1 cellular context compared by ENCODE assay signal in the genomic region with DNA sequence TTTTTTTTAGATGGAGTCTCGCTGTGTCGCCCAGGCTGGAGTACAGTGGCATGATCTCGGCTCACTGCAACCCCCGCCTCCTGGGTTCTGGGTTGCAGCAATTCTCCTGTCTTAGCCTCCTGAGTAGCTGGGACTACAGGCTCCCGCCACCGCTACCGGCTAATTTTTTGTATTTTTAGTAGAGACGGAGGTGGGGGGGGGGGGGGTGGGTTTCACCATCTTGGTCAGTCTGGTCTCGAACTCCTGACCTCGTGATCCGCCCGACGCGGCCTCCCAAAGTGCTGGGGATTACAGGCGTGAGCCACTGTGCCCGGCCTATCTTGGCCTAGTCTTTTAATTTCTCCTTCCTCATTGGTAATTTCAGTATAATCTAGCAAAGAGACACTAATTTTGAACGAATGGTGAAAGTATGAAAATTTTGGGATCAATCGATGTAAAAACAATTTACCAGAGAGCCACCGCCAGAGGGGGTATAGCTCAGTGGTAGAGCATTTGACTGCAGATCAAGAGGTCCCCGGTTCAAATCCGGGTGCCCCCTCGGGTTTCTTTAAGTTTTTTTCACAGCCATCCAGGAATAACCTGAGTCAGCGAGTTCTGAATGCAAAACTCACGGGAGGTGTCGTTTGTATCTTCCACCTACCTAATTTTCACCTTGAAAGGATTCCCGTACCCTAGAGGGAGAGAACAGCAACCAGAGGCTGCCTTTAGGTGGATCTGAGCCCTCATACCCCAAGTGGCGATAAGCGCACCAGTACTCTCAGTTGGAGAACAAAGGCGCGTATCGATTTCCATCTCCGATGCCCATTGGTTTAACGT.
TF ChIP-seq lines count a peak whose summit lies in the region.

No MANE protein-coding gene starts in this region.

TF ChIP-seq in HepG2, 621 proteins besides CTCF, POLR2A, EP300 and RAD21 (continued from another document and continues in another):
- TF ChIP-seq ARID2 (CRISPR knock-in tag; IDR thresholded peaks at IDR 0.05; ENCODE audit: borderline replicate concordance) (no peak), SMARCE1 (IDR thresholded peaks at IDR 0.05; ENCODE audit: borderline replicate concordance) (no peak), ZNF3 (CRISPR knock-in tag; IDR thresholded peaks at IDR 0.05) (peak; percentile 39; the same call in 1 of the 2 replicates), ZNF883 (CRISPR knock-in tag; IDR thresholded peaks at IDR 0.05; ENCODE audit: not compliant biosample characterization) (no peak), ZNF460 (CRISPR knock-in tag; IDR thresholded peaks at IDR 0.05; ENCODE audit: borderline replicate concordance) (no peak), MXI1 (IDR thresholded peaks at IDR 0.05; ENCODE audit: borderline replicate concordance, low read depth, low read length) (no peak; the same call in 2 of the 3 replicates), WIZ (CRISPR knock-in tag; IDR thresholded peaks at IDR 0.05) (no peak), LCORL (IDR thresholded peaks at IDR 0.05) (peak; percentile 49; the same call in 1 of the 2 replicates), LCORL (CRISPR knock-in tag; IDR thresholded peaks at IDR 0.05) (peak; percentile 60), ZNF468 (CRISPR knock-in tag; IDR thresholded peaks at IDR 0.05) (no peak), KDM6A (CRISPR knock-in tag; IDR thresholded peaks at IDR 0.05; ENCODE audit: low read depth) (no peak), ZNF546 (CRISPR knock-in tag; conservative IDR thresholded peaks at IDR 0.05) (0 out of 2 replicates have a peak, but pooled peaks have one; percentile 25), ZEB1 (IDR thresholded peaks at IDR 0.05; ENCODE audit: insufficient replicate concordance, low read depth) (peak; percentile 55), SMAD1 (CRISPR knock-in tag; IDR thresholded peaks at IDR 0.05; ENCODE audit: borderline replicate concordance, low read depth) (no peak), ATRX (CRISPR knock-in tag; IDR thresholded peaks at IDR 0.05; ENCODE audit: borderline replicate concordance) (no peak), DPF2 (CRISPR knock-in tag; IDR thresholded peaks at IDR 0.05; ENCODE audit: borderline replicate concordance, low read depth) (no peak), ZFP62 (CRISPR knock-in tag; IDR thresholded peaks at IDR 0.05) (no peak), AGO2 (optimal IDR thresholded peaks at IDR 0.05; ENCODE audit: low read depth, low read length) (no peak), ZNF737 (CRISPR knock-in tag; IDR thresholded peaks at IDR 0.05; ENCODE audit: borderline replicate concordance) (no peak), FOXK2 (IDR thresholded peaks at IDR 0.05) (no peak), TGIF2 (CRISPR knock-in tag; IDR thresholded peaks at IDR 0.05) (no peak), TAF15 (IDR thresholded peaks at IDR 0.05; ENCODE audit: low read depth, low read length, poor library complexity, severe bottlenecking) (no peak), ZNF234 (CRISPR knock-in tag; conservative IDR thresholded peaks at IDR 0.05) (no peak), NAIF1 (CRISPR knock-in tag; IDR thresholded peaks at IDR 0.05; ENCODE audit: borderline replicate concordance) (no peak; the same call in 1 of the 2 replicates), SATB2 (CRISPR knock-in tag; IDR thresholded peaks at IDR 0.05) (peak; percentile 43; the same call in 1 of the 2 replicates), ZIK1 (CRISPR knock-in tag; IDR thresholded peaks at IDR 0.05; ENCODE audit: borderline replicate concordance, low read depth) (no peak), CENPX (CRISPR knock-in tag; IDR thresholded peaks at IDR 0.05) (no peak), ZFP36 (IDR thresholded peaks at IDR 0.05; ENCODE audit: borderline replicate concordance, low read depth, low read length, partially characterized antibody) (no peak), ZNF260 (CRISPR knock-in tag; IDR thresholded peaks at IDR 0.05; ENCODE audit: borderline replicate concordance, low read depth) (no peak)
- TF ChIP-seq, protein P1, sequence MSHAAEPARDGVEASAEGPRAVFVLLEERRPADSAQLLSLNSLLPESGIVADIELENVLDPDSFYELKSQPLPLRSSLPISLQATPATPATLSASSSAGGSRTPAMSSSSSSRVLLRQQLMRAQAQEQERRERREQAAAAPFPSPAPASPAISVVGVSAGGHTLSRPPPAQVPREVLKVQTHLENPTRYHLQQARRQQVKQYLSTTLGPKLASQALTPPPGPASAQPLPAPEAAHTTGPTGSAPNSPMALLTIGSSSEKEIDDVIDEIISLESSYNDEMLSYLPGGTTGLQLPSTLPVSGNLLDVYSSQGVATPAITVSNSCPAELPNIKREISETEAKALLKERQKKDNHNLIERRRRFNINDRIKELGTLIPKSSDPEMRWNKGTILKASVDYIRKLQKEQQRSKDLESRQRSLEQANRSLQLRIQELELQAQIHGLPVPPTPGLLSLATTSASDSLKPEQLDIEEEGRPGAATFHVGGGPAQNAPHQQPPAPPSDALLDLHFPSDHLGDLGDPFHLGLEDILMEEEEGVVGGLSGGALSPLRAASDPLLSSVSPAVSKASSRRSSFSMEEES (CRISPR knock-in tag; IDR thresholded peaks at IDR 0.05): no peak
- TF ChIP-seq, protein P2, sequence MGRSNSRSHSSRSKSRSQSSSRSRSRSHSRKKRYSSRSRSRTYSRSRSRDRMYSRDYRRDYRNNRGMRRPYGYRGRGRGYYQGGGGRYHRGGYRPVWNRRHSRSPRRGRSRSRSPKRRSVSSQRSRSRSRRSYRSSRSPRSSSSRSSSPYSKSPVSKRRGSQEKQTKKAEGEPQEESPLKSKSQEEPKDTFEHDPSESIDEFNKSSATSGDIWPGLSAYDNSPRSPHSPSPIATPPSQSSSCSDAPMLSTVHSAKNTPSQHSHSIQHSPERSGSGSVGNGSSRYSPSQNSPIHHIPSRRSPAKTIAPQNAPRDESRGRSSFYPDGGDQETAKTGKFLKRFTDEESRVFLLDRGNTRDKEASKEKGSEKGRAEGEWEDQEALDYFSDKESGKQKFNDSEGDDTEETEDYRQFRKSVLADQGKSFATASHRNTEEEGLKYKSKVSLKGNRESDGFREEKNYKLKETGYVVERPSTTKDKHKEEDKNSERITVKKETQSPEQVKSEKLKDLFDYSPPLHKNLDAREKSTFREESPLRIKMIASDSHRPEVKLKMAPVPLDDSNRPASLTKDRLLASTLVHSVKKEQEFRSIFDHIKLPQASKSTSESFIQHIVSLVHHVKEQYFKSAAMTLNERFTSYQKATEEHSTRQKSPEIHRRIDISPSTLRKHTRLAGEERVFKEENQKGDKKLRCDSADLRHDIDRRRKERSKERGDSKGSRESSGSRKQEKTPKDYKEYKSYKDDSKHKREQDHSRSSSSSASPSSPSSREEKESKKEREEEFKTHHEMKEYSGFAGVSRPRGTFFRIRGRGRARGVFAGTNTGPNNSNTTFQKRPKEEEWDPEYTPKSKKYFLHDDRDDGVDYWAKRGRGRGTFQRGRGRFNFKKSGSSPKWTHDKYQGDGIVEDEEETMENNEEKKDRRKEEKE (IDR thresholded peaks at IDR 0.05): no peak
- TF ChIP-seq, protein P3, sequence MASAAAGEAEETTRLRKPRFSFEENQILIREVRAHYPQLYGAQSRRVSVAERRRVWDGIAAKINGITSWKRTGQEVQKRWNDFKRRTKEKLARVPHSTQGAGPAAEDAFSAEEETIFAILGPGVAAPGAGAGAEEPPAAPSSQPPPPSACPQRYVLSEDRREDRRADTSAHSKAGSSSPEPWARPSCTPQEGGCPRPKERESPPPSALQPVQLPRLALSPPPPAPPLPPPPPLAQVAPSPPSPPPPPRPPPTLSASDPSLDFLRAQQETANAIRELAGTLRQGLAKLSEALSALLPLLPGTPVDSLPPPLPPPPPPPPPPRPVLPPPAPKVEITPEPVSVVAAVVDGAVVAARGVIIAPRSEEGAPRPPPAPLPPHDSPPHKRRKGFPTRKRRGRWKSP (CRISPR knock-in tag; IDR thresholded peaks at IDR 0.05): peak; percentile 28; the same call in 1 of the 2 replicates
- TF ChIP-seq, protein P4, sequence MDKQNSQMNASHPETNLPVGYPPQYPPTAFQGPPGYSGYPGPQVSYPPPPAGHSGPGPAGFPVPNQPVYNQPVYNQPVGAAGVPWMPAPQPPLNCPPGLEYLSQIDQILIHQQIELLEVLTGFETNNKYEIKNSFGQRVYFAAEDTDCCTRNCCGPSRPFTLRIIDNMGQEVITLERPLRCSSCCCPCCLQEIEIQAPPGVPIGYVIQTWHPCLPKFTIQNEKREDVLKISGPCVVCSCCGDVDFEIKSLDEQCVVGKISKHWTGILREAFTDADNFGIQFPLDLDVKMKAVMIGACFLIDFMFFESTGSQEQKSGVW (CRISPR knock-in tag; IDR thresholded peaks at IDR 0.05; ENCODE audit: borderline replicate concordance): no peak
- TF ChIP-seq, protein P5, sequence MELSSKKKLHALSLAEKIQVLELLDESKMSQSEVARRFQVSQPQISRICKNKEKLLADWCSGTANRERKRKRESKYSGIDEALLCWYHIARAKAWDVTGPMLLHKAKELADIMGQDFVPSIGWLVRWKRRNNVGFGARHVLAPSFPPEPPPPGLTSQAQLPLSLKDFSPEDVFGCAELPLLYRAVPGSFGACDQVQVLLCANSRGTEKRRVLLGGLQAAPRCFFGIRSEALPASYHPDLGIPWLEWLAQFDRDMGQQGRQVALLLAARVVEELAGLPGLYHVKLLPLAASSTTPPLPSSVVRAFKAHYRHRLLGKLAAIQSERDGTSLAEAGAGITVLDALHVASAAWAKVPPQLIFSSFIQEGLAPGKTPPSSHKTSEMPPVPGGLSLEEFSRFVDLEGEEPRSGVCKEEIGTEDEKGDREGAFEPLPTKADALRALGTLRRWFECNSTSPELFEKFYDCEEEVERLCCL (CRISPR knock-in tag; IDR thresholded peaks at IDR 0.05; ENCODE audit: borderline replicate concordance): no peak
- TF ChIP-seq, protein P6, sequence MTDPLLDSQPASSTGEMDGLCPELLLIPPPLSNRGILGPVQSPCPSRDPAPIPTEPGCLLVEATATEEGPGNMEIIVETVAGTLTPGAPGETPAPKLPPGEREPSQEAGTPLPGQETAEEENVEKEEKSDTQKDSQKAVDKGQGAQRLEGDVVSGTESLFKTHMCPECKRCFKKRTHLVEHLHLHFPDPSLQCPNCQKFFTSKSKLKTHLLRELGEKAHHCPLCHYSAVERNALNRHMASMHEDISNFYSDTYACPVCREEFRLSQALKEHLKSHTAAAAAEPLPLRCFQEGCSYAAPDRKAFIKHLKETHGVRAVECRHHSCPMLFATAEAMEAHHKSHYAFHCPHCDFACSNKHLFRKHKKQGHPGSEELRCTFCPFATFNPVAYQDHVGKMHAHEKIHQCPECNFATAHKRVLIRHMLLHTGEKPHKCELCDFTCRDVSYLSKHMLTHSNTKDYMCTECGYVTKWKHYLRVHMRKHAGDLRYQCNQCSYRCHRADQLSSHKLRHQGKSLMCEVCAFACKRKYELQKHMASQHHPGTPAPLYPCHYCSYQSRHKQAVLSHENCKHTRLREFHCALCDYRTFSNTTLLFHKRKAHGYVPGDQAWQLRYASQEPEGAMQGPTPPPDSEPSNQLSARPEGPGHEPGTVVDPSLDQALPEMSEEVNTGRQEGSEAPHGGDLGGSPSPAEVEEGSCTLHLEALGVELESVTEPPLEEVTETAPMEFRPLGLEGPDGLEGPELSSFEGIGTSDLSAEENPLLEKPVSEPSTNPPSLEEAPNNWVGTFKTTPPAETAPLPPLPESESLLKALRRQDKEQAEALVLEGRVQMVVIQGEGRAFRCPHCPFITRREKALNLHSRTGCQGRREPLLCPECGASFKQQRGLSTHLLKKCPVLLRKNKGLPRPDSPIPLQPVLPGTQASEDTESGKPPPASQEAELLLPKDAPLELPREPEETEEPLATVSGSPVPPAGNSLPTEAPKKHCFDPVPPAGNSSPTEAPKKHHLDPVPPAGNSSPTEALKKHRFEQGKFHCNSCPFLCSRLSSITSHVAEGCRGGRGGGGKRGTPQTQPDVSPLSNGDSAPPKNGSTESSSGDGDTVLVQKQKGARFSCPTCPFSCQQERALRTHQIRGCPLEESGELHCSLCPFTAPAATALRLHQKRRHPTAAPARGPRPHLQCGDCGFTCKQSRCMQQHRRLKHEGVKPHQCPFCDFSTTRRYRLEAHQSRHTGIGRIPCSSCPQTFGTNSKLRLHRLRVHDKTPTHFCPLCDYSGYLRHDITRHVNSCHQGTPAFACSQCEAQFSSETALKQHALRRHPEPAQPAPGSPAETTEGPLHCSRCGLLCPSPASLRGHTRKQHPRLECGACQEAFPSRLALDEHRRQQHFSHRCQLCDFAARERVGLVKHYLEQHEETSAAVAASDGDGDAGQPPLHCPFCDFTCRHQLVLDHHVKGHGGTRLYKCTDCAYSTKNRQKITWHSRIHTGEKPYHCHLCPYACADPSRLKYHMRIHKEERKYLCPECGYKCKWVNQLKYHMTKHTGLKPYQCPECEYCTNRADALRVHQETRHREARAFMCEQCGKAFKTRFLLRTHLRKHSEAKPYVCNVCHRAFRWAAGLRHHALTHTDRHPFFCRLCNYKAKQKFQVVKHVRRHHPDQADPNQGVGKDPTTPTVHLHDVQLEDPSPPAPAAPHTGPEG (CRISPR knock-in tag; IDR thresholded peaks at IDR 0.05): 0 out of 2 replicates have a peak, but pooled peaks have one; percentile 46
- TF ChIP-seq, protein P7, sequence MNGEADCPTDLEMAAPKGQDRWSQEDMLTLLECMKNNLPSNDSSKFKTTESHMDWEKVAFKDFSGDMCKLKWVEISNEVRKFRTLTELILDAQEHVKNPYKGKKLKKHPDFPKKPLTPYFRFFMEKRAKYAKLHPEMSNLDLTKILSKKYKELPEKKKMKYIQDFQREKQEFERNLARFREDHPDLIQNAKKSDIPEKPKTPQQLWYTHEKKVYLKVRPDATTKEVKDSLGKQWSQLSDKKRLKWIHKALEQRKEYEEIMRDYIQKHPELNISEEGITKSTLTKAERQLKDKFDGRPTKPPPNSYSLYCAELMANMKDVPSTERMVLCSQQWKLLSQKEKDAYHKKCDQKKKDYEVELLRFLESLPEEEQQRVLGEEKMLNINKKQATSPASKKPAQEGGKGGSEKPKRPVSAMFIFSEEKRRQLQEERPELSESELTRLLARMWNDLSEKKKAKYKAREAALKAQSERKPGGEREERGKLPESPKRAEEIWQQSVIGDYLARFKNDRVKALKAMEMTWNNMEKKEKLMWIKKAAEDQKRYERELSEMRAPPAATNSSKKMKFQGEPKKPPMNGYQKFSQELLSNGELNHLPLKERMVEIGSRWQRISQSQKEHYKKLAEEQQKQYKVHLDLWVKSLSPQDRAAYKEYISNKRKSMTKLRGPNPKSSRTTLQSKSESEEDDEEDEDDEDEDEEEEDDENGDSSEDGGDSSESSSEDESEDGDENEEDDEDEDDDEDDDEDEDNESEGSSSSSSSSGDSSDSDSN (CRISPR knock-in tag; IDR thresholded peaks at IDR 0.05): peak; percentile 43; the same call in 1 of the 2 replicates
- TF ChIP-seq, protein P8, sequence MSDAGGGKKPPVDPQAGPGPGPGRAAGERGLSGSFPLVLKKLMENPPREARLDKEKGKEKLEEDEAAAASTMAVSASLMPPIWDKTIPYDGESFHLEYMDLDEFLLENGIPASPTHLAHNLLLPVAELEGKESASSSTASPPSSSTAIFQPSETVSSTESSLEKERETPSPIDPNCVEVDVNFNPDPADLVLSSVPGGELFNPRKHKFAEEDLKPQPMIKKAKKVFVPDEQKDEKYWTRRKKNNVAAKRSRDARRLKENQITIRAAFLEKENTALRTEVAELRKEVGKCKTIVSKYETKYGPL (CRISPR knock-in tag; IDR thresholded peaks at IDR 0.05): 0 out of 2 replicates have a peak, but pooled peaks have one; percentile 12
- TF ChIP-seq, protein P9, sequence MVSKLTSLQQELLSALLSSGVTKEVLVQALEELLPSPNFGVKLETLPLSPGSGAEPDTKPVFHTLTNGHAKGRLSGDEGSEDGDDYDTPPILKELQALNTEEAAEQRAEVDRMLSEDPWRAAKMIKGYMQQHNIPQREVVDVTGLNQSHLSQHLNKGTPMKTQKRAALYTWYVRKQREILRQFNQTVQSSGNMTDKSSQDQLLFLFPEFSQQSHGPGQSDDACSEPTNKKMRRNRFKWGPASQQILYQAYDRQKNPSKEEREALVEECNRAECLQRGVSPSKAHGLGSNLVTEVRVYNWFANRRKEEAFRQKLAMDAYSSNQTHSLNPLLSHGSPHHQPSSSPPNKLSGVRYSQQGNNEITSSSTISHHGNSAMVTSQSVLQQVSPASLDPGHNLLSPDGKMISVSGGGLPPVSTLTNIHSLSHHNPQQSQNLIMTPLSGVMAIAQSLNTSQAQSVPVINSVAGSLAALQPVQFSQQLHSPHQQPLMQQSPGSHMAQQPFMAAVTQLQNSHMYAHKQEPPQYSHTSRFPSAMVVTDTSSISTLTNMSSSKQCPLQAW (CRISPR knock-in tag; IDR thresholded peaks at IDR 0.05): peak; percentile 47; the same call in 1 of the 2 replicates
